1 cellular context compared by ENCODE assay signal in genomic region chr6:9405369-9405768, GRCh38.
TF ChIP-seq lines count a peak whose summit lies in the region.

No MANE protein-coding gene starts in this region.

TF ChIP-seq in HepG2, 621 proteins besides CTCF, POLR2A, EP300 and RAD21 (continued from another document):
- TF ChIP-seq NFAT5 (CRISPR knock-in tag; IDR thresholded peaks at IDR 0.05) (no peak), THRA (CRISPR knock-in tag; IDR thresholded peaks at IDR 0.05; ENCODE audit: borderline replicate concordance) (no peak), TFE3 (CRISPR knock-in tag; IDR thresholded peaks at IDR 0.05) (no peak), KLF16 (CRISPR knock-in tag; IDR thresholded peaks at IDR 0.05) (no peak), ZHX2 (IDR thresholded peaks at IDR 0.05; ENCODE audit: low read depth) (no peak), ZHX2 (CRISPR knock-in tag; IDR thresholded peaks at IDR 0.05; ENCODE audit: borderline replicate concordance) (no peak), HNF4A (CRISPR knock-in tag; IDR thresholded peaks at IDR 0.05) (no peak), ZNF331 (CRISPR knock-in tag; IDR thresholded peaks at IDR 0.05) (no peak), TSC22D2 (CRISPR knock-in tag; IDR thresholded peaks at IDR 0.05; ENCODE audit: borderline replicate concordance) (no peak)
